1 cellular context compared by ENCODE assay signal in genomic region chr20:64116016-64116415, GRCh38.
TF ChIP-seq lines count a peak whose summit lies in the region.

No MANE protein-coding gene starts in this region.

TF ChIP-seq in GM23338, 12 proteins besides CTCF, POLR2A, EP300 and RAD21 (continued from another document):
- no peak for TF ChIP-seq ZNF462 (CRISPR knock-in tag; IDR thresholded peaks at IDR 0.05)
- TF ChIP-seq ZNF114 (CRISPR knock-in tag; IDR thresholded peaks at IDR 0.05): no peak
- no peak for TF ChIP-seq NANOG (IDR thresholded peaks at IDR 0.05; ENCODE audit: borderline replicate concordance)
- no peak for TF ChIP-seq REST (IDR thresholded peaks at IDR 0.05; ENCODE audit: unreplicated experiment)
- no peak for TF ChIP-seq ETS1 (IDR thresholded peaks at IDR 0.05)
- no peak for TF ChIP-seq EZH2 (IDR thresholded peaks at IDR 0.05; ENCODE audit: low read depth, unreplicated experiment)
- no peak for TF ChIP-seq STAT1 (IDR thresholded peaks at IDR 0.05; ENCODE audit: unreplicated experiment)
- TF ChIP-seq CREB1 (CRISPR knock-in tag; IDR thresholded peaks at IDR 0.05; ENCODE audit: low read depth): no peak
- no peak for TF ChIP-seq JUNB (IDR thresholded peaks at IDR 0.05; ENCODE audit: unreplicated experiment)
TF ChIP-seq in GM23338: peak in this region for 0.
